ENCODE assay signal across 11 cellular contexts in the genomic region with DNA sequence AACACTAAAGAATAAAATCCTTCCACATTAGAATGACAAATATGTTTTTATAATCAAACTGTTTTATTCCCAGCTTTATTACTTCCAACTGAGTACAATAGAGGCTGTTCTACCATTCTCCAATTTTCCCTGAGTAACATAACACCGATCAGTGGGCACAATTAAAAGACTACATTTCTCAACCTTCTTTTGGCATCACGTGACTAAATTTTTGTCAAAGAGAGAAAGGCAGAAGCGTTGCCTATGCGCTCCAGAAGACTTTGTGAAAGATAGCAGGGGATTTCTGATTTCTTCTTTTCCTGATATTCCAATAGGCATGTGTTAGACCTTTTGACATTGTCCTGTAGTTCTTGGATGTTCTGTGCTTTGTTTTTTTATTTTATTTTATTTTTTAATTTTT.
"Had no signal": no experiment of that assay in that cellular context is flagged by ENCODE, and none has a peak within 500 bp of the region (broad histone marks: within the 10 kb centered on the region; RNA-seq: fewer than 3 reads in every experiment).

No MANE protein-coding gene starts in this region.

- FAIRE-seq: H1, H54 had no signal

- H3K9ac ChIP-seq: GM23248 had no signal

- H3K4me3 ChIP-seq: GM23248, GM23338, HAP-1 had no signal

- H3K4me1 ChIP-seq: HAP-1 had no signal

- H3K4me2 ChIP-seq: GM23338 had no signal

- DNase-seq: GM23248, GOT3, H7, H9, HCEC 1CT, HFFc6 had no signal

- H3K36me3 ChIP-seq: HAP-1 had no signal

- H2AFZ ChIP-seq: GM23248, GM23338 had no signal

- H3K9me3 ChIP-seq: HAP-1 had no signal

- ATAC-seq: GM23338, HCT116 had no signal

- H3K27ac ChIP-seq: GM23248 had no signal
